ENCODE assay signal across 28 cellular contexts in genomic region chrX:87167841-87168240, GRCh38.
"Had no signal": no experiment of that assay in that cellular context is flagged by ENCODE, and none has a peak within 500 bp of the region (broad histone marks: within the 10 kb centered on the region; RNA-seq: fewer than 3 reads in every experiment).

No MANE protein-coding gene starts in this region.

- H3K4me2 ChIP-seq: smooth muscle cell had no signal

- H3K27me3 Mint-ChIP-seq: naive thymus-derived CD8-positive, alpha-beta T cell; stimulated activated naive B cell treated with anti-CD40 and anti-IgM and Interleukin-4, amounts not matched to agents 10 μg/mL and 1 μg/mL and 100 μg/mL, for 72 hours had no signal

- H3K36me3 Mint-ChIP-seq: naive thymus-derived CD8-positive, alpha-beta T cell; stimulated activated naive B cell treated with anti-CD40 and anti-IgM and Interleukin-4, amounts not matched to agents 10 μg/mL and 1 μg/mL and 100 μg/mL, for 72 hours had no signal

- H3K9me3 ChIP-seq: mucosa of descending colon, pancreas, prostate gland, right atrium auricular region, right lobe of liver, testis, thyroid gland, transverse colon, upper lobe of left lung had no signal

- H3K27me3 ChIP-seq: pancreas, right atrium auricular region, right lobe of liver, stomach, testis, thyroid gland, transverse colon, upper lobe of left lung, vagina had no signal

- H3K36me3 ChIP-seq: left ventricle myocardium inferior, pancreas, prostate gland, right atrium auricular region, right lobe of liver, stomach, thyroid gland, transverse colon, upper lobe of left lung, vagina had no signal

- ATAC-seq: mucosa of descending colon; naive thymus-derived CD8-positive, alpha-beta T cell; pancreas; right lobe of liver; stimulated activated naive B cell treated with anti-CD40 and anti-IgM and Interleukin-4, amounts not matched to agents 10 μg/mL and 1 μg/mL and 100 μg/mL, for 72 hours; stimulated activated naive CD8-positive, alpha-beta T cell treated with anti-CD3 and anti-CD28 coated beads, Interleukin-15, Interleukin-2, amounts not matched to agents 100 U/mL and 50 U/mL, for 24 hours had no signal

- H3K4me1 Mint-ChIP-seq: naive thymus-derived CD8-positive, alpha-beta T cell; nephron; neural crest cell; stimulated activated naive B cell treated with anti-CD40 and anti-IgM and Interleukin-4, amounts not matched to agents 10 μg/mL and 1 μg/mL and 100 μg/mL, for 72 hours had no signal

- DNase-seq: hippocampal formation; islet precursor cell; left ventricle myocardium inferior; midbrain; mucosa of descending colon; naive thymus-derived CD8-positive, alpha-beta T cell; nucleus accumbens; posterior cingulate gyrus; stimulated activated CD4-positive, alpha-beta T cell treated with anti-CD3 and anti-CD28 coated beads, Interleukin-12 subunit alpha, Interleukin-12 subunit beta, amount 100 ng/mL, for 4 hours; stimulated activated CD4-positive, alpha-beta T cell treated with anti-CD3 and anti-CD28 coated beads, Interleukin-15, amount 100 ng/mL, for 24 hours; stimulated activated CD4-positive, alpha-beta T cell treated with anti-CD3 and anti-CD28 coated beads, Interleukin-2, amount 100 ng/mL, for 24 hours; stimulated activated CD4-positive, alpha-beta T cell treated with anti-CD3 and anti-CD28 coated beads, Interleukin-4, amount 100 ng/mL, for 1 hour; stimulated activated naive B cell treated with anti-CD40 and anti-IgM and Interleukin-4, amounts not matched to agents 10 μg/mL and 1 μg/mL and 100 μg/mL, for 72 hours; stimulated activated naive CD8-positive, alpha-beta T cell treated with anti-CD3 and anti-CD28 coated beads, Interleukin-15, Interleukin-2, amounts not matched to agents 100 U/mL and 50 U/mL, for 24 hours; stomach; testis; thyroid gland; transverse colon; upper lobe of left lung had no signal

- H3K4me1 ChIP-seq: left ventricle myocardium inferior, pancreas, prostate gland, right atrium auricular region, right lobe of liver, stomach, testis, thyroid gland, transverse colon, upper lobe of left lung, vagina had no signal

- H3K4me3 Mint-ChIP-seq: naive thymus-derived CD8-positive, alpha-beta T cell; nephron; neural crest cell; stimulated activated naive B cell treated with anti-CD40 and anti-IgM and Interleukin-4, amounts not matched to agents 10 μg/mL and 1 μg/mL and 100 μg/mL, for 72 hours had no signal

- H3K9me3 Mint-ChIP-seq: nephron had no signal

- H3K4me3 ChIP-seq: left ventricle myocardium inferior, lung, mucosa of descending colon, pancreas, prostate gland, right atrium auricular region, right lobe of liver, smooth muscle cell, stomach, testis, thyroid gland, transverse colon, upper lobe of left lung, vagina had no signal

- H3K27ac Mint-ChIP-seq: naive thymus-derived CD8-positive, alpha-beta T cell; nephron; stimulated activated naive B cell treated with anti-CD40 and anti-IgM and Interleukin-4, amounts not matched to agents 10 μg/mL and 1 μg/mL and 100 μg/mL, for 72 hours had no signal

- H3K27ac ChIP-seq: left ventricle myocardium inferior, pancreas, prostate gland, right atrium auricular region, right lobe of liver, stomach, testis, thyroid gland, transverse colon, upper lobe of left lung, vagina had no signal
